In the genomic region with DNA sequence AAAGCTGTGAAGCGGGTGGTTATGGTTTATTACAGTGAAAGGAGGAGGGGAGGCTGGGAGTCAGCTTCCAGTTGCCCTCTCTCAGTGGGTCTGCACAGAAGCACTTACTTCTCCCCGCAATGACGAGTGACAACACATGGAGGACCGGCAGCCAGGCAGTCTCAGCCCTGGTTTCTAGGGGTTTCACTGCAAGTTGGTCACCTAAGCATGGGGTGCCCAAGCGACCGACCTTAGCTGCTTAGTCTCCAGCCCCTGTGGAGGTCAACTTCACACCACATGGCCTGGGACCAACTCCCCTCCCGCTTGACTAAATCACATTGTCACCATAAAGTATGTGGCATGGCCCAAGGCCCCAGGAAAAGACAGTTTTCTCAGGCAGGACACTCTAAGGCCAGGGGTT, we compare ENCODE assay signal across 26 cellular contexts.
"Had no signal": no experiment of that assay in that cellular context is flagged by ENCODE, and none has a peak within 500 bp of the region (broad histone marks: within the 10 kb centered on the region; RNA-seq: fewer than 3 reads in every experiment).

No MANE protein-coding gene starts in this region.

- H3K27me3 ChIP-seq: neural progenitor cell, ovary, right lobe of liver, sigmoid colon, stomach, thyroid gland, tibial nerve, upper lobe of left lung, uterus had no signal

- H3K27ac ChIP-seq: neural progenitor cell, ovary, parathyroid adenoma, psoas muscle, right lobe of liver, sigmoid colon, stomach, thoracic aorta, thyroid gland, tibial nerve, upper lobe of left lung, uterus had no signal

- H3K4me2 ChIP-seq: neural progenitor cell had no signal

- DNase-seq: naive B cell; naive thymus-derived CD8-positive, alpha-beta T cell; occipital lobe; ovary; psoas muscle; right cardiac atrium; right lobe of liver; sigmoid colon; small intestine; stimulated activated CD4-positive, alpha-beta T cell treated with anti-CD3 and anti-CD28 coated beads, Interleukin-12 subunit alpha, Interleukin-12 subunit beta, amount 100 ng/mL, for 4 hours; stimulated activated CD4-positive, alpha-beta T cell treated with anti-CD3 and anti-CD28 coated beads, Interleukin-1b, Interleukin-23, amount 100 ng/mL, for 48 hours; stimulated activated CD4-positive, alpha-beta T cell treated with anti-CD3 and anti-CD28 coated beads, Interleukin-4, amount 100 ng/mL, for 1 hour; stimulated activated CD4-positive, alpha-beta T cell treated with anti-CD3 and anti-CD28 coated beads, Interleukin-4, amount 100 ng/mL, for 4 hours; stimulated activated CD8-positive, alpha-beta memory T cell treated with anti-CD3 and anti-CD28 coated beads, Interleukin-4, amount 100 ng/mL, for 48 hours; stimulated activated naive B cell treated with anti-CD40 and anti-IgM and Interleukin-4, amounts not matched to agents 10 μg/mL and 1 μg/mL and 100 μg/mL, for 72 hours; stimulated activated naive CD4-positive, alpha-beta T cell treated with Interleukin-2 at 50 U/mL for 16 hours; stomach; thyroid gland; trophoblast cell; upper lobe of left lung; uterus had no signal

- H3K9me3 ChIP-seq: ovary, psoas muscle, right lobe of liver, sigmoid colon, stomach, thoracic aorta, thyroid gland, tibial nerve, upper lobe of left lung, uterus had no signal

- H3K4me1 ChIP-seq: neural progenitor cell, parathyroid adenoma, right lobe of liver, sigmoid colon, stomach, thyroid gland, tibial nerve, upper lobe of left lung, uterus had no signal

- ATAC-seq: naive thymus-derived CD8-positive, alpha-beta T cell; natural killer cell treated with Interleukin-12 subunit alpha and Interleukin-12 subunit beta and Interleukin-15 and Interleukin-18, amount 100 ng/mL, for 72 hours; right cardiac atrium; right lobe of liver; stimulated activated naive B cell treated with anti-CD40 and anti-IgM and Interleukin-4, amounts not matched to agents 10 μg/mL and 1 μg/mL and 100 μg/mL, for 72 hours had no signal

- H3K4me3 ChIP-seq: neural progenitor cell, ovary, psoas muscle, right lobe of liver, sigmoid colon, stomach, thoracic aorta, thyroid gland, tibial nerve, upper lobe of left lung, uterus had no signal

- FAIRE-seq: small intestine had no signal

- H3K9ac ChIP-seq: neural progenitor cell, parathyroid adenoma had no signal

- H3K79me2 ChIP-seq: parathyroid adenoma had no signal

- H3K36me3 ChIP-seq: neural progenitor cell, ovary, right lobe of liver, sigmoid colon, stomach, thoracic aorta, thyroid gland, tibial nerve, upper lobe of left lung, uterus had no signal

- H2AFZ ChIP-seq: neural progenitor cell, parathyroid adenoma had no signal
